ENCODE assay signal across 1 cellular context in the genomic region with DNA sequence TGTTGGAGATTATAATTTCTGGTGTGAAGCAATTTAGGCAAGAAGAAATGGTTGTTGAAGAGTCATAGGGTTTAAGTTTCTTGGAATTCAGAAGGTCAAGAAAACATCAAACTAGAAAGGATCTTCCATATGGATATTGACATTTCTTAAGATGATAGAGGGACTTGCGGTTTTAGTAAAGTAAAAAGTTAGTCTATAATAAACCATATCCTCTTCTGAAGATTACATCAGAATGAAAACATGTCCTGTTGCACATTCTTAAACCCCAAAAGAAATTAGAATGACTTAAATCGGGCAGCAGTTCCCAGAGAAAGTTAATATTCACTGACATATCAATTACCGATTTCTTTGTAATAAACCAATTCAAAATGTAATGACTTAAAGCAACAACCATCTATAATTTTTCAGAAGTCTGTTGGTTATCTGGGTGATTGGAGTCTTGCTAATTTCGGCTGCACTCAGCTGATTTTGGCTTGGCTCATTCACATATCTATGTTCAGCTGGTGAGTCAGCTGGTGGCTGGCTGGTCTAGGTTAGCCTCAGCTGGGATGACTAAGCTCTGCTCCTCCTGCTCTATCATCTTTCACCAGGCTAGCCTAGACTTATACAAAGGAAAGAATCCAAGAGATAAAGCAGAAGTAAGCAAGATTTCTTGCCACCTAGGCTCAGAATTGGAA.
A peak's percentile ranks its signal among the peaks of the same experiment; 100 is the strongest.
TF ChIP-seq lines count a peak whose summit lies in the region.

No MANE protein-coding gene starts in this region.

TF ChIP-seq in K562, 482 proteins besides CTCF, POLR2A, EP300 and RAD21 (continued from another document and continues in another):
- TF ChIP-seq ATF6 (CRISPR knock-in tag; IDR thresholded peaks at IDR 0.05) (no peak), NRF1 (conservative IDR thresholded peaks at IDR 0.05 in 1 of 2, IDR thresholded peaks at IDR 0.05 in 1 of 2) (no peak), DACH1 (IDR thresholded peaks at IDR 0.05; ENCODE audit: partially characterized antibody) (peak; percentile 94), PHF20 (IDR thresholded peaks at IDR 0.05; ENCODE audit: partially characterized antibody) (no peak), DNMT1 (IDR thresholded peaks at IDR 0.05) (no peak), IRF2 (CRISPR knock-in tag; IDR thresholded peaks at IDR 0.05) (no peak), GABPB1 (CRISPR knock-in tag; IDR thresholded peaks at IDR 0.05) (no peak), CHD2 (IDR thresholded peaks at IDR 0.05; ENCODE audit: low read depth, low read length) (no peak), STAG1 (CRISPR knock-in tag; IDR thresholded peaks at IDR 0.05; ENCODE audit: borderline replicate concordance) (no peak), CBX3 (IDR thresholded peaks at IDR 0.05; ENCODE audit: borderline replicate concordance in 1 of 2, low read length in 2 of 2) (peak in 1 of 2 experiments; percentile 29; a peak in 1 of 3 replicates), ZNF57 (CRISPR knock-in tag; IDR thresholded peaks at IDR 0.05) (no peak), ZNF75A (CRISPR knock-in tag; IDR thresholded peaks at IDR 0.05) (no peak), ZBTB8A (IDR thresholded peaks at IDR 0.05; ENCODE audit: partially characterized antibody) (no peak), ZBTB34 (CRISPR knock-in tag; IDR thresholded peaks at IDR 0.05) (no peak), SIN3A (IDR thresholded peaks at IDR 0.05; ENCODE audit: borderline replicate concordance in 2 of 2, control insufficient read depth in 1 of 2, low read depth in 2 of 2, low read length in 2 of 2) (peak in 1 of 2 experiments; percentile 71; a peak in 1 of 4 replicates), NCOA6 (IDR thresholded peaks at IDR 0.05) (no peak), FOXK2 (conservative IDR thresholded peaks at IDR 0.05 in 1 of 2, IDR thresholded peaks at IDR 0.05 in 1 of 2; ENCODE audit: low read depth in 2 of 2) (no peak), ZNF699 (CRISPR knock-in tag; IDR thresholded peaks at IDR 0.05; ENCODE audit: insufficient replicate concordance) (no peak), ZNF398 (CRISPR knock-in tag; IDR thresholded peaks at IDR 0.05) (no peak), WHSC1 (IDR thresholded peaks at IDR 0.05; ENCODE audit: low read length) (no peak), HOXB6 (CRISPR knock-in tag; IDR thresholded peaks at IDR 0.05; ENCODE audit: borderline replicate concordance) (no peak), RBM14 (IDR thresholded peaks at IDR 0.05; ENCODE audit: borderline replicate concordance, insufficient read depth, low read depth, low read length) (no peak), TFAM (CRISPR knock-in tag; conservative IDR thresholded peaks at IDR 0.05) (no peak), ZNF644 (tag; IDR thresholded peaks at IDR 0.05; ENCODE audit: low read depth) (no peak), MED1 (CRISPR knock-in tag; IDR thresholded peaks at IDR 0.05; ENCODE audit: borderline replicate concordance) (no peak), ZNF717 (CRISPR knock-in tag; IDR thresholded peaks at IDR 0.05) (no peak), EZH2 (IDR thresholded peaks at IDR 0.05; ENCODE audit: borderline replicate concordance, low read depth, low read length) (no peak), RCOR1 (IDR thresholded peaks at IDR 0.05; ENCODE audit: borderline replicate concordance in 1 of 2, low read depth in 2 of 2, low read length in 2 of 2) (peak in 1 of 2 experiments; percentile 69; a peak in 1 of 4 replicates), ATF2 (CRISPR knock-in tag; IDR thresholded peaks at IDR 0.05) (no peak), CBFA2T2 (conservative IDR thresholded peaks at IDR 0.05) (peak; percentile 89), MAFF (IDR thresholded peaks at IDR 0.05; ENCODE audit: low read length) (peak; percentile 72), SRSF7 (optimal IDR thresholded peaks at IDR 0.05; ENCODE audit: low read depth, low read length) (no peak), HMBOX1 (IDR thresholded peaks at IDR 0.05) (peak; percentile 95), FOXJ3 (CRISPR knock-in tag; IDR thresholded peaks at IDR 0.05) (no peak), ARID1B (IDR thresholded peaks at IDR 0.05) (peak; percentile 82), ZNF165 (CRISPR knock-in tag; IDR thresholded peaks at IDR 0.05; ENCODE audit: borderline replicate concordance) (no peak), YBX1 (IDR thresholded peaks at IDR 0.05) (no peak)
- TF ChIP-seq, protein P1, sequence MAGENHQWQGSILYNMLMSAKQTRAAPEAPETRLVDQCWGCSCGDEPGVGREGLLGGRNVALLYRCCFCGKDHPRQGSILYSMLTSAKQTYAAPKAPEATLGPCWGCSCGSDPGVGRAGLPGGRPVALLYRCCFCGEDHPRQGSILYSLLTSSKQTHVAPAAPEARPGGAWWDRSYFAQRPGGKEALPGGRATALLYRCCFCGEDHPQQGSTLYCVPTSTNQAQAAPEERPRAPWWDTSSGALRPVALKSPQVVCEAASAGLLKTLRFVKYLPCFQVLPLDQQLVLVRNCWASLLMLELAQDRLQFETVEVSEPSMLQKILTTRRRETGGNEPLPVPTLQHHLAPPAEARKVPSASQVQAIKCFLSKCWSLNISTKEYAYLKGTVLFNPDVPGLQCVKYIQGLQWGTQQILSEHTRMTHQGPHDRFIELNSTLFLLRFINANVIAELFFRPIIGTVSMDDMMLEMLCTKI (IDR thresholded peaks at IDR 0.05; ENCODE audit: partially characterized antibody), result no peak
- TF ChIP-seq, protein P2, sequence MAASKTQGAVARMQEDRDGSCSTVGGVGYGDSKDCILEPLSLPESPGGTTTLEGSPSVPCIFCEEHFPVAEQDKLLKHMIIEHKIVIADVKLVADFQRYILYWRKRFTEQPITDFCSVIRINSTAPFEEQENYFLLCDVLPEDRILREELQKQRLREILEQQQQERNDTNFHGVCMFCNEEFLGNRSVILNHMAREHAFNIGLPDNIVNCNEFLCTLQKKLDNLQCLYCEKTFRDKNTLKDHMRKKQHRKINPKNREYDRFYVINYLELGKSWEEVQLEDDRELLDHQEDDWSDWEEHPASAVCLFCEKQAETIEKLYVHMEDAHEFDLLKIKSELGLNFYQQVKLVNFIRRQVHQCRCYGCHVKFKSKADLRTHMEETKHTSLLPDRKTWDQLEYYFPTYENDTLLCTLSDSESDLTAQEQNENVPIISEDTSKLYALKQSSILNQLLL (CRISPR knock-in tag; IDR thresholded peaks at IDR 0.05; ENCODE audit: borderline replicate concordance), result no peak
- TF ChIP-seq, protein P3, sequence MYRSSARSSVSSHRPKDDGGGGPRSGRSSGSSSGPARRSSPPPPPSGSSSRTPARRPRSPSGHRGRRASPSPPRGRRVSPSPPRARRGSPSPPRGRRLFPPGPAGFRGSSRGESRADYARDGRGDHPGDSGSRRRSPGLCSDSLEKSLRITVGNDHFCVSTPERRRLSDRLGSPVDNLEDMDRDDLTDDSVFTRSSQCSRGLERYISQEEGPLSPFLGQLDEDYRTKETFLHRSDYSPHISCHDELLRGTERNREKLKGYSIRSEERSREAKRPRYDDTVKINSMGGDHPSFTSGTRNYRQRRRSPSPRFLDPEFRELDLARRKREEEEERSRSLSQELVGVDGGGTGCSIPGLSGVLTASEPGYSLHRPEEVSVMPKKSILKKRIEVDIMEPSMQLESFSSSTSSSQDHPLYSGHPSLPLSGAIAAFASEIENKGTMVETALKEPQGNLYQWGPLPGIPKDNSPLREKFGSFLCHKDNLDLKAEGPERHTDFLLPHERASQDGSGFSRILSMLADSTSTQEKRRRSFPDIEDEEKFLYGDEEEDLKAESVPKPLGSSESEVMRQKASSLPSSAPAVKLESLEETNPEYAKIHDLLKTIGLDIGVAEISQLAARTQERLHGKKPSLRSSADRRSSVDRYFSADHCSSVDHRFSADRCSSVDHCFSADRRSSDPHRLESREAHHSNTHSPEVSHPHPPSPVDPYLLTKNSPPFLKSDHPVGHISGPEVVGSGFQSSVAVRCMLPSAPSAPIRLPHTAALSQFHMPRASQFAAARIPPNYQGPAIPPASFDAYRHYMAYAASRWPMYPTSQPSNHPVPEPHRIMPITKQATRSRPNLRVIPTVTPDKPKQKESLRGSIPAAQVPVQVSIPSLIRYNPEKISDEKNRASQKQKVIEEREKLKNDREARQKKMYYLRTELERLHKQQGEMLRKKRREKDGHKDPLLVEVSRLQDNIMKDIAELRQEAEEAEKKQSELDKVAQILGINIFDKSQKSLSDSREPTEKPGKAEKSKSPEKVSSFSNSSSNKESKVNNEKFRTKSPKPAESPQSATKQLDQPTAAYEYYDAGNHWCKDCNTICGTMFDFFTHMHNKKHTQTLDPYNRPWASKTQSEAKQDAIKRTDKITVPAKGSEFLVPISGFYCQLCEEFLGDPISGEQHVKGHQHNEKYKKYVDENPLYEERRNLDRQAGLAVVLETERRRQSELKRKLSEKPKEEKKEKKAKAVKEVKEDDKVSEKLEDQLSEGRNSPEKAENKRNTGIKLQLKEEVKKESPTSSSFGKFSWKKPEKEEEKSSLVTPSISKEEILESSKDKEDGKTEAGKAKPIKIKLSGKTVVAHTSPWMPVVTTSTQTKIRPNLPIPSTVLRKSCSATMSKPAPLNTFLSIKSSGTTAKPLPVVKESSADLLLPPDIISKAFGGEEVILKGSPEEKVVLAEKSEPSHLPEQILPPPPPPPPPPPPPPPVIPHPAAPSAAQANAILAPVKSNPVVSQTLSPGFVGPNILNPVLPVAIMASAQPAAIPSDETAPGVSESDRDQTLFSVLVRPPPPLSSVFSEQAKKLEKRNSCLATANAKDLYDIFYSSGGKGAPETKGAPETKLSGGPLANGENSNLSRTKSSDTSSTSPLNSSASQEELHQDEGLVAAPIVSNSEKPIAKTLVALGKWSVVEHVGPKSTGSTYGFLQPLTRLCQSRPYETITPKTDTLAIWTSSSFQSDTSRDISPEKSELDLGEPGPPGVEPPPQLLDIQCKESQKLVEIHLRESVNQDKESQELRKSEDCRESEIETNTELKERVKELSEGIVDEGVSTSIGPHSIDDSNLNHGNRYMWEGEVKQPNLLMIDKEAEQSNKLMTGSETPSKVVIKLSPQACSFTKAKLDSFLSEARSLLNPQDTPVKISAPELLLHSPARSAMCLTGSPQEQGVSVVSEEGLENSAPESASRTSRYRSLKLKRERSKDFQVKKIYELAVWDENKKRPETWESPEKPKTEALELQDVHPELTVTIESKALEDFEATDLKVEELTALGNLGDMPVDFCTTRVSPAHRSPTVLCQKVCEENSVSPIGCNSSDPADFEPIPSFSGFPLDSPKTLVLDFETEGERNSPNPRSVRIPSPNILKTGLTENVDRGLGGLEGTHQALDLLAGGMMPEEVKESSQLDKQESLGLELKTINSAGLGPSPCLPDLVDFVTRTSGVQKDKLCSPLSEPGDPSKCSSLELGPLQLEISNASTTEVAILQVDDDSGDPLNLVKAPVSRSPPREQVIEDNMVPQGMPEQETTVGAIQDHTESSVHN (IDR thresholded peaks at IDR 0.05; ENCODE audit: borderline replicate concordance in 1 of 2, low read depth in 1 of 2), result peak in 1 of 2 experiments; percentile 99; a peak in 2 of 4 replicates
- TF ChIP-seq, protein P4, sequence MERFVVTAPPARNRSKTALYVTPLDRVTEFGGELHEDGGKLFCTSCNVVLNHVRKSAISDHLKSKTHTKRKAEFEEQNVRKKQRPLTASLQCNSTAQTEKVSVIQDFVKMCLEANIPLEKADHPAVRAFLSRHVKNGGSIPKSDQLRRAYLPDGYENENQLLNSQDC (CRISPR knock-in tag; IDR thresholded peaks at IDR 0.05), result no peak
